Comparison of ENCODE assay signal across 21 cellular contexts in the genomic region with DNA sequence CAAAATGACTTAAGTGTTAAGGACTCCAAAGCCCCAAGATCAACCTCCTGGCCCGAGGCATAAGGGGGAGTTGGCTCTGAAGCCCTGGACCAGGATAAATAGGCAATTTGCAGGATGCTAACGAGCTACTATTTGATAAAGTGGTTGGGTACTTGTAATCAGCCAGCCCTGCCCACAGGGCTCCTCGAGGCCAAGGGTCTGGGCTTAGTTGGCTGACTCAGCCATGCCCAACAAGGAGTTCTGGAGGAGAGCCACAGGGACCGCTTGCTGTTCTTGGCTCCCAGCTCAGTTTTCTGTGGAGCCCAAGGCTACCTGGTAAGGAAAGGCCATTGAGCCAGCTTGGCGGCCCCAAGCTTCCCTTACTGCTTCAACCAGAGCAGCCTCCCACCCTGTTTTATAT. TPM values are rescaled to one million over a fixed set of nuclear protein-coding genes. Genes with fewer than 3 reads are reported as not detected.
A peak's percentile ranks its signal among the peaks of the same experiment; 100 is the strongest.
DNase-seq lines count a peak whose midpoint lies in the region; ATAC-seq, FAIRE-seq and TF ChIP-seq lines count a peak whose summit lies in the region.
"Had no signal": no experiment of that assay in that cellular context is flagged by ENCODE, and none has a peak within 500 bp of the region (broad histone marks: within the 10 kb centered on the region; RNA-seq: fewer than 3 reads in every experiment).

No MANE protein-coding gene starts in this region.

- in situ Hi-C loops in mammary epithelial cell (cut with MboI; ENCODE audit: low sequenced_read_pairs in 2 of 2) (no loop called here), KBM-7 (cut with MboI; ENCODE audit: low pct_unique_long_range_greater_than_20kb, low sequenced_read_pairs) (no loop called here)

- H3K27me3 ChIP-seq in mammary epithelial cell (ENCODE audit: insufficient read depth, low read length) (no peaks in the 10 kb centered on the region), astrocyte (ENCODE audit: insufficient read depth, low read length) (no peaks in the 10 kb centered on the region)
- H3K27me3 ChIP-seq: BLaER1 had no signal

- H2AFZ ChIP-seq in mammary epithelial cell (ENCODE audit: low read depth, low read length) (no peak overlapping the region), astrocyte (ENCODE audit: low read depth, low read length) (no peak overlapping the region)
- H2AFZ ChIP-seq: GM23248 had no signal

- H3K4me2 ChIP-seq in mammary epithelial cell (ENCODE audit: insufficient read depth, low read depth, low read length) (no peak overlapping the region), astrocyte (ENCODE audit: low read length) (no peak overlapping the region)
- H3K4me2 ChIP-seq: BLaER1 had no signal

- TF ChIP-seq CTCF in MCF 10A (IDR thresholded peaks at IDR 0.05; ENCODE audit: unreplicated experiment) (no peak), mammary epithelial cell (conservative IDR thresholded peaks at IDR 0.05 in 1 of 2, IDR thresholded peaks at IDR 0.05 in 1 of 2; ENCODE audit: extremely low read depth in 1 of 2, insufficient read depth in 1 of 2, low read depth in 1 of 2, low read length in 2 of 2) (no peak), astrocyte (IDR thresholded peaks at IDR 0.05; ENCODE audit: insufficient read depth, low read depth, low read length) (no peak), nephron progenitor cell (IDR thresholded peaks at IDR 0.05) (no peak)

- BruUV-seq in MCF 10A (replicated peaks; lab: Mats Ljungman, UMichigan) (no TSS peak), mammary epithelial cell (replicated peaks; lab: Mats Ljungman, UMichigan) (no TSS peak)

- H3K9me3 ChIP-seq in mammary epithelial cell (replicated peaks; ENCODE audit: insufficient read depth, low read length) (no peaks in the 10 kb centered on the region), astrocyte (ENCODE audit: insufficient read depth, low read depth, low read length) (no peaks in the 10 kb centered on the region)
- H3K9me3 ChIP-seq: BLaER1 had no signal

- H3K9ac ChIP-seq in mammary epithelial cell (ENCODE audit: insufficient read depth, low read length) (no peak overlapping the region), astrocyte (ENCODE audit: low read length) (no peak overlapping the region)
- H3K9ac ChIP-seq: BLaER1, GM23248 had no signal

- WGBS in mammary epithelial cell (ENCODE audit: low coverage, missing lambda C conversion rate), result 17% methylated on average over 5 of the region's 5 CpGs

- dilution Hi-C loops in mammary epithelial cell (cut with HindIII; ENCODE audit: low sequenced_read_pairs), result loop anchor here (25.0 kb wide), 1 partner anchor 229 kb away; no protein-coding TSS in a partner anchor

- H3K27ac ChIP-seq in mammary epithelial cell (ENCODE audit: insufficient read depth, low read depth, low read length) (no peak overlapping the region), astrocyte (ENCODE audit: low read depth, low read length) (no peak overlapping the region)
- H3K27ac ChIP-seq: BLaER1, GM23248, SK-N-MC had no signal

- CTCF ChIA-PET in MCF 10A (lab: Yijun Ruan, JAX), result interaction anchor here (1.1 kb wide), 1 partner anchor 219 kb away, joined by 4 read pairs; no protein-coding TSS in a partner anchor
- CTCF ChIA-PET in mammary epithelial cell (lab: Charles Lee; ENCODE audit: low non-redundant PET), result interaction anchor here (0.6 kb wide), 1 partner anchor 21 kb away, joined by 4 read pairs; no protein-coding TSS in a partner anchor

- H3K79me2 ChIP-seq in mammary epithelial cell (ENCODE audit: insufficient read depth, low read length), result peaks cover 9% of the 10 kb centered on the region
- peaks cover under 1% of the 10 kb centered on the region for H3K79me2 ChIP-seq in astrocyte (ENCODE audit: insufficient read depth, low read length)

- peak; percentile 74 for DNase-seq in MCF 10A (ENCODE audit: unreplicated experiment)
- no peak for DNase-seq in mammary epithelial cell
- peak; percentile 8 for DNase-seq in KBM-7
- DNase-seq in astrocyte (ENCODE audit: low read depth), result no peak
- DNase-seq in cerebellar nuclear complex (lab: John Stamatoyannopoulos, UW), result no peak
- no peak for DNase-seq in nephron progenitor cell
- DNase-seq: CD8-positive, alpha-beta memory T cell; GM23248; HFFc6; KG1; MM.1S; NCI-H1105 treated with DMSO at 0.1 percent for 48 hours; NCI-H187 treated with DMSO at 0.1 percent for 48 hours; NCI-H524 treated with DMSO at 0.1 percent for 48 hours; NK-92 treated with Interleukin-12 subunit alpha and Interleukin-12 subunit beta, amount 100 ng/mL, for 24 hours; OCI-M1 had no signal

- H3K27ac Mint-ChIP-seq in MCF 10A (ENCODE audit: low read depth, unreplicated experiment) (no peak overlapping the region), astrocyte (ENCODE audit: unreplicated experiment) (no peak overlapping the region), nephron progenitor cell (no peak overlapping the region)
- H3K27ac Mint-ChIP-seq: CD8-positive, alpha-beta memory T cell; HFFc6; T-helper 1 cell treated with Interleukin-12 subunit alpha and Interleukin-12 subunit beta and Interleukin-4 antibody, amounts not matched to agents 30 μg/mL and 1 μg/mL, for 36 hours had no signal

- POLR2A ChIA-PET in MCF 10A (lab: Yijun Ruan, JAX), result interaction anchor here (0.7 kb wide), 1 partner anchor 11 kb away, joined by 3 read pairs; no protein-coding TSS in a partner anchor

- no peaks in the 10 kb centered on the region for H4K20me1 ChIP-seq in mammary epithelial cell (ENCODE audit: insufficient read depth, low read length)
- no peaks in the 10 kb centered on the region for H4K20me1 ChIP-seq in astrocyte (ENCODE audit: insufficient read depth, low read length)
- H4K20me1 ChIP-seq: BLaER1 had no signal

- no peak overlapping the region for H3K4me3 Mint-ChIP-seq in MCF 10A (ENCODE audit: unreplicated experiment)
- H3K4me3 Mint-ChIP-seq in astrocyte (ENCODE audit: unreplicated experiment), result no peak overlapping the region
- no peak overlapping the region for H3K4me3 Mint-ChIP-seq in nephron progenitor cell
- H3K4me3 Mint-ChIP-seq: CD8-positive, alpha-beta memory T cell; HFFc6; T-helper 1 cell treated with Interleukin-12 subunit alpha and Interleukin-12 subunit beta and Interleukin-4 antibody, amounts not matched to agents 30 μg/mL and 1 μg/mL, for 36 hours had no signal

- H3K36me3 Mint-ChIP-seq in MCF 10A (ENCODE audit: insufficient read depth, unreplicated experiment) (peaks cover 31% of the 10 kb centered on the region), astrocyte (ENCODE audit: low read depth, unreplicated experiment) (no peaks in the 10 kb centered on the region), nephron progenitor cell (ENCODE audit: low read depth) (peaks cover 20% of the 10 kb centered on the region)
- H3K36me3 Mint-ChIP-seq: CD8-positive, alpha-beta memory T cell had no signal

- no peaks in the 10 kb centered on the region for H3K4me1 ChIP-seq in mammary epithelial cell (ENCODE audit: insufficient read depth, low read length)
- no peaks in the 10 kb centered on the region for H3K4me1 ChIP-seq in astrocyte (ENCODE audit: insufficient read depth, low read length)
- H3K4me1 ChIP-seq: BLaER1 had no signal

- no peak for ATAC-seq in HG03439 (IDR thresholded peaks at IDR 0.05; ENCODE audit: unreplicated experiment)

- intact Hi-C loops in MCF 10A (cut with micrococcal nuclease), result no loop called here
- intact Hi-C loops in mammary epithelial cell (cut with micrococcal nuclease), result loop anchor here (5.0 kb wide), 1 partner anchor 91 kb away; no protein-coding TSS in a partner anchor

- peaks cover 11% of the 10 kb centered on the region for H3K4me1 Mint-ChIP-seq in MCF 10A (ENCODE audit: insufficient read depth, unreplicated experiment)
- H3K4me1 Mint-ChIP-seq in astrocyte (ENCODE audit: low read depth, unreplicated experiment), result no peaks in the 10 kb centered on the region
- H3K4me1 Mint-ChIP-seq in nephron progenitor cell, result peaks cover 6% of the 10 kb centered on the region
- H3K4me1 Mint-ChIP-seq: CD8-positive, alpha-beta memory T cell had no signal

- FAIRE-seq in astrocyte (lab: Jason Lieb, UNC), result peak; percentile 43
- FAIRE-seq: G401.6 had no signal

- H3K27me3 Mint-ChIP-seq in MCF 10A (ENCODE audit: insufficient read depth, unreplicated experiment), result no peaks in the 10 kb centered on the region
- H3K27me3 Mint-ChIP-seq in astrocyte (ENCODE audit: low read depth, unreplicated experiment), result no peaks in the 10 kb centered on the region
- H3K27me3 Mint-ChIP-seq in nephron progenitor cell (ENCODE audit: low read depth, poor library complexity), result peaks cover 7% of the 10 kb centered on the region

- H3K4me3 ChIP-seq in mammary epithelial cell (replicated peaks in 1 of 3; ENCODE audit: insufficient read depth in 1 of 3, low read depth in 2 of 3, low read length in 3 of 3) (no peak overlapping the region), astrocyte (ENCODE audit: insufficient read depth, low read depth, low read length) (no peak overlapping the region)
- H3K4me3 ChIP-seq: BLaER1, GM23248, SK-N-MC had no signal

- peaks cover 4% of the 10 kb centered on the region for H3K36me3 ChIP-seq in mammary epithelial cell (ENCODE audit: insufficient read depth, low read length)
- H3K36me3 ChIP-seq in astrocyte (ENCODE audit: insufficient read depth, low read length), result peaks cover 5% of the 10 kb centered on the region

- peaks cover 1% of the 10 kb centered on the region for H3K9me3 Mint-ChIP-seq in MCF 10A (ENCODE audit: unreplicated experiment)
- H3K9me3 Mint-ChIP-seq in astrocyte (ENCODE audit: unreplicated experiment), result no peaks in the 10 kb centered on the region
- H3K9me3 Mint-ChIP-seq in nephron progenitor cell, result peaks cover 41% of the 10 kb centered on the region
- H3K9me3 Mint-ChIP-seq: CD8-positive, alpha-beta memory T cell; HFFc6; T-helper 1 cell treated with Interleukin-12 subunit alpha and Interleukin-12 subunit beta and Interleukin-4 antibody, amounts not matched to agents 30 μg/mL and 1 μg/mL, for 36 hours had no signal

RNA-seq across cellular contexts. Expression of a gene that starts 7.8 kb away (rescaled TPM):
- total RNA-seq in MCF 10A (2022) (65.8 and 75.3 TPM in 2 replicates), mammary epithelial cell (100 to 1,000 TPM in 1 of 2 donors, 10 to 100 TPM in 1; 58.5 to 114 TPM), astrocyte (25.8 and 34.7 TPM in 2 replicates)
- polyA plus RNA-seq in mammary epithelial cell, result 33.0 TPM
- 33.2 TPM for polyA minus RNA-seq in mammary epithelial cell

Comparison
In these comparisons a context has a peak if more than half of its experiments do, and no peak if none do; other contexts are left out.
1. DNase-seq: peak in MCF 10A (single experiment) and KBM-7 (single experiment); none in mammary epithelial cell (single experiment), astrocyte (single experiment), cerebellar nuclear complex (0 of 2) and nephron progenitor cell (single experiment).